1 cellular context compared by ENCODE assay signal in the genomic region with DNA sequence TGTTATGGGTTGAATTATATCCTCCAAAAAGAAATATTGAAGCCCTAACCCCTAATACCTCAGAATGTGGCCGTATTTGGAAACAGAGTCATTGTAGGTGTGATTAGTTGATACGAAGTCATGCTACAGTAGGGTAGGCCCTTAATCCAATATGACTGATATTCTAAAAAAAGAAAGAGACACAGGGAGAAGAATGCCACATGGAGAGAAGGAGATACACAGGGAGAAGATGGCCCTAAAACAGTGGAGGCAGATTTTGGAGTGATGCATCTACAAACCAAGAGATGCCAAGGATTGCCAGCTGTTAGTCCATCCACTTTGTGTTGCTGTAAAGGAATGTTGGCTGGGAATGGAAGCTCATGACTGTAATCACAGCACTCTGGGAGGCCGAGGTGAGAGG.
TF ChIP-seq lines count a peak whose summit lies in the region.

No MANE protein-coding gene starts in this region.

TF ChIP-seq in SK-N-SH treated with all-trans-retinoic acid at 6 μM for 48 hours, 23 proteins besides CTCF, POLR2A, EP300 and RAD21 (continued from another document):
- no peak for TF ChIP-seq CSDC2 (CRISPR knock-in tag; IDR thresholded peaks at IDR 0.05)
- TF ChIP-seq, protein P1, sequence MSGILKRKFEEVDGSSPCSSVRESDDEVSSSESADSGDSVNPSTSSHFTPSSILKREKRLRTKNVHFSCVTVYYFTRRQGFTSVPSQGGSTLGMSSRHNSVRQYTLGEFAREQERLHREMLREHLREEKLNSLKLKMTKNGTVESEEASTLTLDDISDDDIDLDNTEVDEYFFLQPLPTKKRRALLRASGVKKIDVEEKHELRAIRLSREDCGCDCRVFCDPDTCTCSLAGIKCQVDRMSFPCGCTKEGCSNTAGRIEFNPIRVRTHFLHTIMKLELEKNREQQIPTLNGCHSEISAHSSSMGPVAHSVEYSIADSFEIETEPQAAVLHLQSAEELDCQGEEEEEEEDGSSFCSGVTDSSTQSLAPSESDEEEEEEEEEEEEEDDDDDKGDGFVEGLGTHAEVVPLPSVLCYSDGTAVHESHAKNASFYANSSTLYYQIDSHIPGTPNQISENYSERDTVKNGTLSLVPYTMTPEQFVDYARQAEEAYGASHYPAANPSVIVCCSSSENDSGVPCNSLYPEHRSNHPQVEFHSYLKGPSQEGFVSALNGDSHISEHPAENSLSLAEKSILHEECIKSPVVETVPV (CRISPR knock-in tag; IDR thresholded peaks at IDR 0.05) = no peak
- no peak for TF ChIP-seq GLIS3 (CRISPR knock-in tag; IDR thresholded peaks at IDR 0.05)
